In genomic region chr9:92171822-92172221, GRCh38 we compare ENCODE assay signal across 28 cellular contexts.
"Had no signal": no experiment of that assay in that cellular context is flagged by ENCODE, and none has a peak within 500 bp of the region (broad histone marks: within the 10 kb centered on the region; RNA-seq: fewer than 3 reads in every experiment).

No MANE protein-coding gene starts in this region.

- H3K36me3 Mint-ChIP-seq: activated naive CD8-positive, alpha-beta T cell treated with anti-CD3 and anti-CD28 coated beads for 36 hours; T-cell had no signal

- H3K4me3 ChIP-seq: cardiac muscle cell had no signal

- H3K4me3 Mint-ChIP-seq: activated CD4-positive, alpha-beta memory T cell treated with anti-CD3 and anti-CD28 coated beads, Interleukin-2, amount 10 ng/mL, durations not matched to agents 7 days and 5 days; activated CD4-positive, alpha-beta T cell treated with anti-CD3 and anti-CD28 coated beads for 36 hours; activated naive CD4-positive, alpha-beta T cell treated with anti-CD3 and anti-CD28 coated beads for 36 hours; activated naive CD8-positive, alpha-beta T cell treated with anti-CD3 and anti-CD28 coated beads for 36 hours; activated T-helper 17 cell treated with anti-CD3 and anti-CD28 coated beads, Interleukin-2, amount 50 U/mL, for 72 hours; T-cell had no signal

- H3K9me3 Mint-ChIP-seq: activated CD4-positive, alpha-beta memory T cell treated with anti-CD3 and anti-CD28 coated beads, Interleukin-2, amount 10 ng/mL, durations not matched to agents 7 days and 5 days; activated naive CD8-positive, alpha-beta T cell treated with anti-CD3 and anti-CD28 coated beads for 36 hours had no signal

- H3K27ac ChIP-seq: brain microvascular endothelial cell, cardiac muscle cell, SK-N-MC, WERI-Rb-1 had no signal

- H3K36me3 ChIP-seq: brain microvascular endothelial cell, cardiac muscle cell, WERI-Rb-1 had no signal

- H3K27me3 ChIP-seq: brain microvascular endothelial cell, cardiac muscle cell had no signal

- H3K27ac Mint-ChIP-seq: activated CD4-positive, alpha-beta memory T cell treated with anti-CD3 and anti-CD28 coated beads, Interleukin-2, amount 10 ng/mL, durations not matched to agents 7 days and 5 days; activated CD4-positive, alpha-beta T cell treated with anti-CD3 and anti-CD28 coated beads for 36 hours; activated naive CD4-positive, alpha-beta T cell treated with anti-CD3 and anti-CD28 coated beads for 36 hours; activated naive CD8-positive, alpha-beta T cell treated with anti-CD3 and anti-CD28 coated beads for 36 hours; activated T-helper 17 cell treated with anti-CD3 and anti-CD28 coated beads, Interleukin-2, amount 50 U/mL, for 72 hours; T-cell had no signal

- DNase-seq: activated CD4-positive, alpha-beta memory T cell treated with anti-CD3 and anti-CD28 coated beads, Interleukin-2, amount 10 ng/mL, durations not matched to agents 7 days and 5 days; activated CD4-positive, alpha-beta T cell treated with anti-CD3 and anti-CD28 coated beads for 36 hours; activated CD4-positive, alpha-beta T cell treated with anti-CD3 and anti-CD28 coated beads, Interleukin-2, amount 50 U/mL, for 1 hour; activated gamma-delta T cell; activated naive CD4-positive, alpha-beta T cell treated with anti-CD3 and anti-CD28 coated beads for 36 hours; activated naive CD8-positive, alpha-beta T cell treated with anti-CD3 and anti-CD28 coated beads for 36 hours; activated T-cell treated with anti-CD3 and anti-CD28 coated beads for 4 hours; activated T-cell treated with anti-CD3 and anti-CD28 coated beads, Interleukin-2, amount 50 U/mL, for 48 hours; brain microvascular endothelial cell; KG1; NCI-H1092 treated with DMSO at 0.1 percent for 48 hours; NCI-H1417 treated with DMSO at 0.1 percent for 48 hours; NCI-H187 treated with DMSO at 0.1 percent for 48 hours; NCI-H2081 treated with DMSO at 0.1 percent for 48 hours; NCI-H2171; NCI-H2227 treated with DMSO at 0.1 percent for 48 hours; NCI-H510A treated with DMSO at 0.1 percent for 48 hours; NCI-H774; NK-92 treated with Interleukin-12 subunit alpha and Interleukin-12 subunit beta, amount 100 ng/mL, for 24 hours; OCI-M1; RPMI8226; T-cell; T-helper 2 cell; T1000; WERI-Rb-1 had no signal

- H3K4me1 Mint-ChIP-seq: activated CD4-positive, alpha-beta memory T cell treated with anti-CD3 and anti-CD28 coated beads, Interleukin-2, amount 10 ng/mL, durations not matched to agents 7 days and 5 days; activated CD4-positive, alpha-beta T cell treated with anti-CD3 and anti-CD28 coated beads for 36 hours; activated naive CD8-positive, alpha-beta T cell treated with anti-CD3 and anti-CD28 coated beads for 36 hours; activated T-helper 17 cell treated with anti-CD3 and anti-CD28 coated beads, Interleukin-2, amount 50 U/mL, for 72 hours; T-cell had no signal
